13 cellular contexts compared by ENCODE assay signal in the genomic region with DNA sequence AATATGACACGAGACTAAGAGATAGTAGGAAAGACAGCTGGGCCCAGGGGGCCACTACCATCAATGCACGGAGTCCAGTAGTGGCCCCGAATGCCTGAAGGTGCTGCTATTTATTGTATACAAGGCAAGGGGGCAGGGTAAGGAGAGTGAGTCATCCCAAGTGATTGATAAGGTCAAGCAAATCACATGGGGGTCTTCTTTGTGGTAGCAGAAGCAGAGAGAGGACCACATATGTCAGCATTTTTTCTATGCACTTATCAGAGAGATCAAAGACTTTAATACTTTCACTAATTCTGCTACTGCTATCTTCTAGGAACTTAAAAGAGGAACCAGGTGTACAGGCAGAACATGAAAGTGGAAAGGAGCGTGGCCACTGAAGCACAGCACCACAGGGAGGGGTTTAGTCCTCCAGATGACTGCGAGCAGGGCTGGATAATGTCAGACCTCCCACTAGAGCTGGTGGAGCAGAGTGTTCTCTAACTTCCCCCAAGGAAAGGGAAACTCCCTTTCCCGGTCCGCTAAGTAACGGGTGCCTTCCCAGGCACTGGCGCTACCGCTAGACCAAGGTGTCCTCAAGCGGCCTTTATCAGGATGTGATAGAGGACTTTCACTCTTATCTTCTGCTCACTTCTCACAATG. TPM values are rescaled to one million over a fixed set of nuclear protein-coding genes. Genes with fewer than 3 reads are reported as not detected.
DNase-seq lines count a peak whose midpoint lies in the region; ATAC-seq and TF ChIP-seq lines count a peak whose summit lies in the region.
"Had no signal": no experiment of that assay in that cellular context is flagged by ENCODE, and none has a peak within 500 bp of the region (broad histone marks: within the 10 kb centered on the region; RNA-seq: fewer than 3 reads in every experiment).

No MANE protein-coding gene starts in this region.

- no peak for TF ChIP-seq EP300 in SK-N-SH (IDR thresholded peaks at IDR 0.05; ENCODE audit: borderline replicate concordance in 1 of 2, low read depth in 1 of 2, low read length in 1 of 2)

- peak overlapping the region; percentile 5 to 28 for H3K4me3 ChIP-seq in muscle layer of duodenum (ENCODE audit: low read depth in 1 of 2, low read length in 2 of 2)
- H3K4me3 ChIP-seq in SK-N-SH (ENCODE audit: low read depth in 2 of 2, low read length in 1 of 2) = no peak overlapping the region
- H3K4me3 ChIP-seq: vagina had no signal

- no peaks in the 10 kb centered on the region for H3K36me3 Mint-ChIP-seq in activated CD4-positive, alpha-beta memory T cell treated with anti-CD3 and anti-CD28 coated beads, Interleukin-2, amount 10 ng/mL, durations not matched to agents 7 days and 5 days (ENCODE audit: low read depth)

- H2AFZ ChIP-seq in SK-N-SH (ENCODE audit: low read depth) = no peak overlapping the region

- no peak overlapping the region for H3K9ac ChIP-seq in SK-N-SH

- H3K27me3 Mint-ChIP-seq in activated CD4-positive, alpha-beta memory T cell treated with anti-CD3 and anti-CD28 coated beads, Interleukin-2, amount 10 ng/mL, durations not matched to agents 7 days and 5 days = no peaks in the 10 kb centered on the region

- H3K4me3 Mint-ChIP-seq in activated CD4-positive, alpha-beta memory T cell treated with anti-CD3 and anti-CD28 coated beads, Interleukin-2, amount 10 ng/mL, durations not matched to agents 7 days and 5 days = no peak overlapping the region

- H3K27me3 ChIP-seq in muscle layer of duodenum (ENCODE audit: low read depth, low read length) (no peaks in the 10 kb centered on the region), SK-N-SH (ENCODE audit: insufficient read depth) (no peaks in the 10 kb centered on the region)
- H3K27me3 ChIP-seq: vagina had no signal

- DNase-seq in ELF-1 (ENCODE audit: low read depth, low spot score) (peak; percentile 57), SK-N-DZ (ENCODE audit: low spot score) (peak; percentile 73), SK-N-SH (no peak), NCI-H1436 treated with DMSO at 0.1 percent for 48 hours (lab: John Stamatoyannopoulos, UW) (no peak), RKO (ENCODE audit: low spot score) (no peak)
- DNase-seq in activated CD4-positive, alpha-beta memory T cell treated with anti-CD3 and anti-CD28 coated beads, Interleukin-2, amount 10 ng/mL, durations not matched to agents 7 days and 5 days = no peak
- DNase-seq: activated CD4-positive, CD25-positive, alpha-beta regulatory T cell treated with anti-CD3 and anti-CD28 coated beads, Interleukin-2, amount 50 U/mL, for 72 hours; midbrain; NCI-H526 treated with DMSO at 0.1 percent for 48 hours had no signal

- H3K9me3 Mint-ChIP-seq in activated CD4-positive, alpha-beta memory T cell treated with anti-CD3 and anti-CD28 coated beads, Interleukin-2, amount 10 ng/mL, durations not matched to agents 7 days and 5 days = no peaks in the 10 kb centered on the region

- H3K27ac Mint-ChIP-seq in activated CD4-positive, alpha-beta memory T cell treated with anti-CD3 and anti-CD28 coated beads, Interleukin-2, amount 10 ng/mL, durations not matched to agents 7 days and 5 days = no peak overlapping the region

- H4K20me1 ChIP-seq in SK-N-SH (ENCODE audit: insufficient read depth) = no peaks in the 10 kb centered on the region

- H3F3A ChIP-seq in SK-N-SH (replicated peaks; ENCODE audit: insufficient read depth) = peaks cover 17% of the 10 kb centered on the region

- peaks cover 0 to 20% of the 10 kb centered on the region in 2 donors for H3K4me1 ChIP-seq in muscle layer of duodenum (ENCODE audit: control insufficient read depth in 1 of 2, insufficient read depth in 2 of 2, low read length in 2 of 2)
- peaks cover 4 to 7% of the 10 kb centered on the region in 2 experiments; a peak in 3 of 4 replicates for H3K4me1 ChIP-seq in SK-N-SH (ENCODE audit: control insufficient read depth in 1 of 2, insufficient read depth in 2 of 2, low read depth in 1 of 2, low read length in 1 of 2)

- TF ChIP-seq CTCF in SK-N-SH (IDR thresholded peaks at IDR 0.05) = no peak

- H3K4me1 Mint-ChIP-seq in activated CD4-positive, alpha-beta memory T cell treated with anti-CD3 and anti-CD28 coated beads, Interleukin-2, amount 10 ng/mL, durations not matched to agents 7 days and 5 days = peaks cover 39% of the 10 kb centered on the region

- CTCF ChIA-PET in SK-N-SH (lab: Yijun Ruan, JAX) = interaction anchor here (1.5 to 1.9 kb wide), 2 partner anchors 21 to 111 kb away, joined by 6 to 8 read pairs; a partner anchor contains a TSS
- CTCF ChIA-PET in activated CD4-positive, alpha-beta memory T cell treated with anti-CD3 and anti-CD28 coated beads, Interleukin-2, amount 10 ng/mL, durations not matched to agents 7 days and 5 days (lab: Charles Lee) = no interaction called here

- ATAC-seq in HG02610 (IDR thresholded peaks at IDR 0.05; ENCODE audit: unreplicated experiment) = peak; percentile 54

- H3K9me2 ChIP-seq in SK-N-SH = no peaks in the 10 kb centered on the region

- no peak overlapping the region for H3K4me2 ChIP-seq in SK-N-SH

- 96% methylated on average over 11 of the region's 11 CpGs for WGBS in SK-N-SH (ENCODE audit: low lambda C conversion rate)

- POLR2A ChIA-PET in SK-N-SH (lab: Yijun Ruan, JAX) = interaction anchor here (0.8 to 2.5 kb wide), 2 partner anchors 11 to 12 kb away, joined by 3 to 12 read pairs; no protein-coding TSS in a partner anchor
- POLR2A ChIA-PET in activated CD4-positive, alpha-beta memory T cell treated with anti-CD3 and anti-CD28 coated beads, Interleukin-2, amount 10 ng/mL, durations not matched to agents 7 days and 5 days (lab: Charles Lee) = interaction anchor here (1.7 to 1.8 kb wide), 2 partner anchors 11 to 16 kb away, joined by 11 to 15 read pairs; no protein-coding TSS in a partner anchor

- H3K36me3 ChIP-seq in muscle layer of duodenum (ENCODE audit: control insufficient read depth in 1 of 2, insufficient read depth in 2 of 2, low read length in 2 of 2) (no peaks in the 10 kb centered on the region), SK-N-SH (replicated peaks in 1 of 2; ENCODE audit: control insufficient read depth in 1 of 2, insufficient read depth in 2 of 2, low read length in 1 of 2) (no peaks in the 10 kb centered on the region)
- H3K36me3 ChIP-seq: vagina had no signal

- no peaks in the 10 kb centered on the region for H3K79me2 ChIP-seq in SK-N-SH (ENCODE audit: insufficient read depth)

- H3K27ac ChIP-seq in muscle layer of duodenum (ENCODE audit: low read length) = no peak overlapping the region
- no peak overlapping the region for H3K27ac ChIP-seq in SK-N-SH (ENCODE audit: low read depth in 2 of 2, low read length in 1 of 2)
- H3K27ac ChIP-seq: epithelial cell of prostate had no signal

- no peak for TF ChIP-seq RAD21 in SK-N-SH (IDR thresholded peaks at IDR 0.05; ENCODE audit: low read length)

- H3K9me3 ChIP-seq in muscle layer of duodenum (ENCODE audit: control insufficient read depth in 1 of 2, low read length in 2 of 2) (no peaks in the 10 kb centered on the region), SK-N-SH (no peaks in the 10 kb centered on the region)
- H3K9me3 ChIP-seq: vagina had no signal

TF ChIP-seq in SK-N-SH, 30 proteins besides CTCF, POLR2A, EP300 and RAD21:
- TF ChIP-seq, protein P1, sequence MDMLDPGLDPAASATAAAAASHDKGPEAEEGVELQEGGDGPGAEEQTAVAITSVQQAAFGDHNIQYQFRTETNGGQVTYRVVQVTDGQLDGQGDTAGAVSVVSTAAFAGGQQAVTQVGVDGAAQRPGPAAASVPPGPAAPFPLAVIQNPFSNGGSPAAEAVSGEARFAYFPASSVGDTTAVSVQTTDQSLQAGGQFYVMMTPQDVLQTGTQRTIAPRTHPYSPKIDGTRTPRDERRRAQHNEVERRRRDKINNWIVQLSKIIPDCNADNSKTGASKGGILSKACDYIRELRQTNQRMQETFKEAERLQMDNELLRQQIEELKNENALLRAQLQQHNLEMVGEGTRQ (IDR thresholded peaks at IDR 0.05; ENCODE audit: borderline replicate concordance, low read depth, low read length) = no peak
- TF ChIP-seq JUND (IDR thresholded peaks at IDR 0.05) = no peak
- no peak for TF ChIP-seq FOSL2 (IDR thresholded peaks at IDR 0.05; ENCODE audit: borderline replicate concordance, low read depth)
- no peak for TF ChIP-seq NFIC (IDR thresholded peaks at IDR 0.05; ENCODE audit: borderline replicate concordance)
- TF ChIP-seq, protein P2, sequence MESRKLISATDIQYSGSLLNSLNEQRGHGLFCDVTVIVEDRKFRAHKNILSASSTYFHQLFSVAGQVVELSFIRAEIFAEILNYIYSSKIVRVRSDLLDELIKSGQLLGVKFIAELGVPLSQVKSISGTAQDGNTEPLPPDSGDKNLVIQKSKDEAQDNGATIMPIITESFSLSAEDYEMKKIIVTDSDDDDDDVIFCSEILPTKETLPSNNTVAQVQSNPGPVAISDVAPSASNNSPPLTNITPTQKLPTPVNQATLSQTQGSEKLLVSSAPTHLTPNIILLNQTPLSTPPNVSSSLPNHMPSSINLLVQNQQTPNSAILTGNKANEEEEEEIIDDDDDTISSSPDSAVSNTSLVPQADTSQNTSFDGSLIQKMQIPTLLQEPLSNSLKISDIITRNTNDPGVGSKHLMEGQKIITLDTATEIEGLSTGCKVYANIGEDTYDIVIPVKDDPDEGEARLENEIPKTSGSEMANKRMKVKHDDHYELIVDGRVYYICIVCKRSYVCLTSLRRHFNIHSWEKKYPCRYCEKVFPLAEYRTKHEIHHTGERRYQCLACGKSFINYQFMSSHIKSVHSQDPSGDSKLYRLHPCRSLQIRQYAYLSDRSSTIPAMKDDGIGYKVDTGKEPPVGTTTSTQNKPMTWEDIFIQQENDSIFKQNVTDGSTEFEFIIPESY (IDR thresholded peaks at IDR 0.05; ENCODE audit: borderline replicate concordance, low read depth) = no peak
- TF ChIP-seq ELF1 (IDR thresholded peaks at IDR 0.05) = no peak
- no peak for TF ChIP-seq RCOR1 (IDR thresholded peaks at IDR 0.05; ENCODE audit: low read length)

RNA-seq across cellular contexts. Expression of a gene that starts 26.4 kb away (rescaled TPM):
- polyA plus RNA-seq in SK-N-DZ (2014; cell fraction: cytosol; rRNA removed) = 29.5 and 30.6 TPM in 2 replicates
- polyA plus RNA-seq in SK-N-DZ (2014; cell fraction: nucleus; rRNA removed) = 14.2 and 18.3 TPM in 2 replicates
- 22.7 and 29.5 TPM in 2 replicates for polyA plus RNA-seq in SK-N-SH (2012; rRNA removed)
- 16.4 and 17.8 TPM in 2 replicates for polyA plus RNA-seq in SK-N-SH (2012; cell fraction: cytosol; rRNA removed)
- polyA plus RNA-seq in SK-N-SH (2012; cell fraction: nucleus; rRNA removed) = 25.7 and 35.5 TPM in 2 replicates
- total RNA-seq in activated CD4-positive, alpha-beta memory T cell treated with anti-CD3 and anti-CD28 coated beads, Interleukin-2, amount 10 ng/mL, durations not matched to agents 7 days and 5 days = 1 to 10 TPM; 5.5 to 6.4 TPM

Comparison
In these comparisons a context has a peak if more than half of its experiments do, and no peak if none do; other contexts are left out.
1. DNase-seq: peak in ELF-1 (single experiment) and SK-N-DZ (single experiment); none in SK-N-SH (single experiment), NCI-H1436 treated with DMSO at 0.1 percent for 48 hours (single experiment), activated CD4-positive, alpha-beta memory T cell treated with anti-CD3 and anti-CD28 coated beads, Interleukin-2, amount 10 ng/mL, durations not matched to agents 7 days and 5 days (single experiment) and RKO (single experiment).
2. H3K4me3 ChIP-seq: peak in muscle layer of duodenum (2 of 2); none in SK-N-SH (0 of 2).